24 cellular contexts compared by ENCODE assay signal in the genomic region with DNA sequence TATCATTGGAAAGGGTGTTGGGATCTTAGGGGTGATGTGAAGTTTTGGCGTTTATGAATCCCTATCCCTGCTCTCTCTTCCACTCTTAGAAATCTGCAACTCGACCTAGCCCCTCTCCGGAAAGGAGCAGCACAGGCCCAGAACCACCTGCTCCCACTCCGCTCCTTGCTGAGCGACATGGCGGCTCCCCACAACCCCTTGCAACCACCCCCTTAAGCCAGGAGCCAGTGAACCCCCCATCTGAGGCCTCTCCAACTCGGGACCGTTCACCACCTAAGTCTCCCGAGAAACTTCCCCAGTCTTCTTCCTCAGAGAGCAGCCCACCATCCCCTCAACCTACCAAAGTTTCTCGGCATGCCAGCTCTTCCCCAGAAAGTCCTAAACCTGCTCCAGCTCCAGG. TPM values are rescaled to one million over a fixed set of nuclear protein-coding genes. Genes with fewer than 3 reads are reported as not detected.
DNase-seq lines count a peak whose midpoint lies in the region; ATAC-seq and TF ChIP-seq lines count a peak whose summit lies in the region.
"Had no signal": no experiment of that assay in that cellular context is flagged by ENCODE, and none has a peak within 500 bp of the region (broad histone marks: within the 10 kb centered on the region; RNA-seq: fewer than 3 reads in every experiment).

No MANE protein-coding gene starts in this region.

- no peak overlapping the region for H3K4me3 Mint-ChIP-seq in activated naive CD8-positive, alpha-beta T cell treated with anti-CD3 and anti-CD28 coated beads for 36 hours
- H3K4me3 Mint-ChIP-seq in activated naive CD8-positive, alpha-beta T cell treated with anti-CD3 and anti-CD28 coated beads, Interleukin-2, amount 50 U/mL, for 24 hours: no peak overlapping the region
- H3K4me3 Mint-ChIP-seq in Calu3 (ENCODE audit: low read depth, unreplicated experiment) (no peak overlapping the region), chondrocyte (ENCODE audit: unreplicated experiment) (no peak overlapping the region)
- H3K4me3 Mint-ChIP-seq: GM23338 had no signal

- H3K27me3 ChIP-seq in spleen (replicated peaks in 1 of 7): no peaks in the 10 kb centered on the region

- H3K27ac ChIP-seq in spleen: no peak overlapping the region
- H3K27ac ChIP-seq: HL-60 had no signal

- no peak overlapping the region for H3K4me3 ChIP-seq in spleen
- H3K4me3 ChIP-seq: GM23338 had no signal

- TF ChIP-seq CTCF in Calu3 (IDR thresholded peaks at IDR 0.05; ENCODE audit: unreplicated experiment) (no peak), chondrocyte (IDR thresholded peaks at IDR 0.05) (no peak), spleen (IDR thresholded peaks at IDR 0.05 in 8 of 11, conservative IDR thresholded peaks at IDR 0.05 in 3 of 11) (no peak)

- H3K9me3 ChIP-seq in spleen: no peaks in the 10 kb centered on the region

- peaks cover 4 to 41% (median 19%) of the 10 kb centered on the region in 6 donors for H3K4me1 ChIP-seq in spleen

- TF ChIP-seq POLR2A in spleen (IDR thresholded peaks at IDR 0.05): no peak

- intact Hi-C loops in Calu3 (cut with micrococcal nuclease; ENCODE audit: unreplicated experiment): no loop called here
- intact Hi-C loops in spleen (cut with DNase I; ENCODE audit: low total_unique reads): no loop called here

- H3K27me3 Mint-ChIP-seq in activated naive CD8-positive, alpha-beta T cell treated with anti-CD3 and anti-CD28 coated beads for 36 hours: no peaks in the 10 kb centered on the region
- no peaks in the 10 kb centered on the region for H3K27me3 Mint-ChIP-seq in activated naive CD8-positive, alpha-beta T cell treated with anti-CD3 and anti-CD28 coated beads, Interleukin-2, amount 50 U/mL, for 24 hours
- H3K27me3 Mint-ChIP-seq in Calu3 (ENCODE audit: unreplicated experiment) (no peaks in the 10 kb centered on the region), chondrocyte (ENCODE audit: low read depth) (no peaks in the 10 kb centered on the region)

- ATAC-seq in activated naive CD8-positive, alpha-beta T cell treated with anti-CD3 and anti-CD28 coated beads, Interleukin-2, amount 50 U/mL, for 24 hours: no peak
- ATAC-seq in HG03354 (IDR thresholded peaks at IDR 0.05; ENCODE audit: poor library complexity, severe bottlenecking, unreplicated experiment): no peak
- ATAC-seq: GM23338 had no signal

- no peaks in the 10 kb centered on the region for H3K9me3 Mint-ChIP-seq in activated naive CD8-positive, alpha-beta T cell treated with anti-CD3 and anti-CD28 coated beads for 36 hours
- H3K9me3 Mint-ChIP-seq in activated naive CD8-positive, alpha-beta T cell treated with anti-CD3 and anti-CD28 coated beads, Interleukin-2, amount 50 U/mL, for 24 hours: no peaks in the 10 kb centered on the region
- H3K9me3 Mint-ChIP-seq in Calu3 (ENCODE audit: low read depth, unreplicated experiment): peaks cover 8% of the 10 kb centered on the region
- H3K9me3 Mint-ChIP-seq in chondrocyte (ENCODE audit: low read depth): no peaks in the 10 kb centered on the region
- H3K9me3 Mint-ChIP-seq: CD8-positive, alpha-beta memory T cell had no signal

- peak overlapping the region; percentile 17 for H3K27ac Mint-ChIP-seq in activated naive CD8-positive, alpha-beta T cell treated with anti-CD3 and anti-CD28 coated beads for 36 hours
- H3K27ac Mint-ChIP-seq in activated naive CD8-positive, alpha-beta T cell treated with anti-CD3 and anti-CD28 coated beads, Interleukin-2, amount 50 U/mL, for 24 hours: no peak overlapping the region
- H3K27ac Mint-ChIP-seq in Calu3 (ENCODE audit: unreplicated experiment) (peak overlapping the region; percentile 57), chondrocyte (ENCODE audit: unreplicated experiment) (no peak overlapping the region)
- H3K27ac Mint-ChIP-seq: GM23338 had no signal

- H3K36me3 Mint-ChIP-seq in activated naive CD8-positive, alpha-beta T cell treated with anti-CD3 and anti-CD28 coated beads for 36 hours: peaks cover 85% of the 10 kb centered on the region
- peaks cover 98% of the 10 kb centered on the region for H3K36me3 Mint-ChIP-seq in activated naive CD8-positive, alpha-beta T cell treated with anti-CD3 and anti-CD28 coated beads, Interleukin-2, amount 50 U/mL, for 24 hours (ENCODE audit: low read depth)
- peaks cover 100% of the 10 kb centered on the region for H3K36me3 Mint-ChIP-seq in Calu3 (ENCODE audit: insufficient read depth, unreplicated experiment)
- peaks cover 88% of the 10 kb centered on the region for H3K36me3 Mint-ChIP-seq in chondrocyte (ENCODE audit: low read depth)

- WGBS in spleen, 5 donors: 92 to 99% (median 97%) methylated on average over 10 of the region's 10 CpGs

- no peak for DNase-seq in activated naive CD8-positive, alpha-beta T cell treated with anti-CD3 and anti-CD28 coated beads for 36 hours
- DNase-seq in activated naive CD8-positive, alpha-beta T cell treated with anti-CD3 and anti-CD28 coated beads, Interleukin-2, amount 50 U/mL, for 24 hours: no peak
- DNase-seq in Calu3: no peak
- peak; percentile 65 for DNase-seq in chondrocyte (ENCODE audit: low spot score)
- DNase-seq in spleen: peak; percentile 46
- DNase-seq in activated effector memory CD4-positive, alpha-beta T cell treated with anti-CD3 and anti-CD28 coated beads, Interleukin-2, amount 50 U/mL, for 16 hours: no peak
- DNase-seq: AML-193; C1 segment of cervical spinal cord; CD8-positive, alpha-beta memory T cell; HCEC 1CT; KG1; NCI-H1092 treated with DMSO at 0.1 percent for 48 hours; NCI-H2029 treated with DMSO at 0.1 percent for 48 hours; NCI-H345; NCI-H524; NCI-H774; NK-92 treated with Interleukin-12 subunit alpha and Interleukin-12 subunit beta, amount 100 ng/mL, for 24 hours had no signal

- H3K36me3 ChIP-seq in spleen: peaks cover 12 to 100% (median 97%) of the 10 kb centered on the region in 6 donors

- CTCF ChIA-PET in Calu3 (lab: Charles Lee): no interaction called here

- H3K4me1 Mint-ChIP-seq in activated naive CD8-positive, alpha-beta T cell treated with anti-CD3 and anti-CD28 coated beads for 36 hours: peaks cover 29% of the 10 kb centered on the region
- H3K4me1 Mint-ChIP-seq in activated naive CD8-positive, alpha-beta T cell treated with anti-CD3 and anti-CD28 coated beads, Interleukin-2, amount 50 U/mL, for 24 hours: peaks cover 20% of the 10 kb centered on the region
- H3K4me1 Mint-ChIP-seq in Calu3 (ENCODE audit: low read depth, unreplicated experiment): peaks cover 33% of the 10 kb centered on the region
- H3K4me1 Mint-ChIP-seq in chondrocyte (ENCODE audit: low read depth): peaks cover 12% of the 10 kb centered on the region

- no TSS peak for BruUV-seq in Calu3 (replicated peaks; lab: Mats Ljungman, UMichigan)

RNA-seq across cellular contexts. Expression of a gene that starts 9.0 kb away (rescaled TPM):
- total RNA-seq in activated naive CD8-positive, alpha-beta T cell treated with anti-CD3 and anti-CD28 coated beads for 36 hours: 100 to 1,000 TPM; 460 to 507 TPM
- total RNA-seq in Calu3 (2022) (870 and 905 TPM in 2 replicates), chondrocyte (363 to 615 TPM (median 378 TPM) in 3 replicates), spleen (100 to 1,000 TPM; 590 to 922 (median 875) TPM)
- polyA plus RNA-seq in spleen: 1,000 to 10,000 TPM in 1 of 3 donors, 100 to 1,000 TPM in 2; 239 to 1,169 (median 672) TPM

RNA-seq across cellular contexts. Expression of a gene that starts 15.6 kb away (rescaled TPM):
- total RNA-seq in activated naive CD8-positive, alpha-beta T cell treated with anti-CD3 and anti-CD28 coated beads for 36 hours: 100 to 1,000 TPM; 267 to 291 TPM
- total RNA-seq in Calu3 (2022) (269 TPM in 2 replicates), chondrocyte (205 to 231 TPM (median 225 TPM) in 3 replicates), spleen (100 to 1,000 TPM; 128 to 467 (median 134) TPM)
- 100 to 1,000 TPM; 233 to 378 (median 247) TPM for polyA plus RNA-seq in spleen

RNA-seq across cellular contexts. Expression of a gene that starts 25.9 kb away (rescaled TPM):
- under 1 TPM; 0.40 to 0.54 TPM for total RNA-seq in activated naive CD8-positive, alpha-beta T cell treated with anti-CD3 and anti-CD28 coated beads for 36 hours
- total RNA-seq in Calu3 (2022) (7.9 and 13.2 TPM in 2 replicates), chondrocyte (not detected in 3 replicates), spleen (under 1 TPM in 2 of 7 donors, not detected in 5; 0.32 to 0.67 TPM)
- polyA plus RNA-seq in spleen: under 1 TPM in 1 of 3 donors, not detected in 2; 0.03 TPM
- total RNA-seq: Daoy, HT1080 had no signal
- polyA plus RNA-seq: AG04450; CD8-positive, alpha-beta memory T cell had no signal

RNA-seq across cellular contexts. Expression of a gene that starts 36.8 kb away (rescaled TPM):
- total RNA-seq in activated naive CD8-positive, alpha-beta T cell treated with anti-CD3 and anti-CD28 coated beads for 36 hours: not detected
- total RNA-seq in Calu3 (2022): not detected in 2 replicates
- total RNA-seq in chondrocyte: not detected in 3 replicates
- total RNA-seq in spleen: not detected
- polyA plus RNA-seq in spleen: not detected
- total RNA-seq: A172; CD8-positive, alpha-beta memory T cell; Daoy; GM23338; HT1080 had no signal
- polyA plus RNA-seq: AG04450; CD8-positive, alpha-beta memory T cell; GM23338 had no signal

RNA-seq across cellular contexts. Expression of a gene that starts 41.4 kb away (rescaled TPM):
- total RNA-seq in activated naive CD8-positive, alpha-beta T cell treated with anti-CD3 and anti-CD28 coated beads for 36 hours: 1 to 10 TPM; 1.9 to 2.0 TPM
- total RNA-seq in Calu3 (2022): 2.0 and 2.4 TPM in 2 replicates
- total RNA-seq in chondrocyte: 2.8 to 4.3 TPM (median 3.1 TPM) in 3 replicates
- total RNA-seq in spleen: 1 to 10 TPM in 6 of 7 donors, under 1 TPM in 1; 0.84 to 2.1 (median 1.2) TPM
- 1 to 10 TPM; 1.2 to 1.5 (median 1.2) TPM for polyA plus RNA-seq in spleen
- total RNA-seq: Daoy, HT1080 had no signal
- polyA plus RNA-seq: CD8-positive, alpha-beta memory T cell had no signal

Comparison
In these comparisons a context has a peak if more than half of its experiments do, and no peak if none do; other contexts are left out.
1. H3K27ac Mint-ChIP-seq: peak in activated naive CD8-positive, alpha-beta T cell treated with anti-CD3 and anti-CD28 coated beads for 36 hours (single experiment) and Calu3 (single experiment); none in activated naive CD8-positive, alpha-beta T cell treated with anti-CD3 and anti-CD28 coated beads, Interleukin-2, amount 50 U/mL, for 24 hours (single experiment) and chondrocyte (single experiment).
2. DNase-seq: peak in chondrocyte (single experiment) and spleen (single experiment); none in activated naive CD8-positive, alpha-beta T cell treated with anti-CD3 and anti-CD28 coated beads for 36 hours (single experiment), activated naive CD8-positive, alpha-beta T cell treated with anti-CD3 and anti-CD28 coated beads, Interleukin-2, amount 50 U/mL, for 24 hours (single experiment), Calu3 (single experiment) and activated effector memory CD4-positive, alpha-beta T cell treated with anti-CD3 and anti-CD28 coated beads, Interleukin-2, amount 50 U/mL, for 16 hours (single experiment).